8 cellular contexts compared by ENCODE assay signal in genomic region chr14:23286904-23287479, GRCh38. TPM values are rescaled to one million over a fixed set of nuclear protein-coding genes. Genes with fewer than 3 reads are reported as not detected.
DNase-seq lines count a peak whose midpoint lies in the region; ATAC-seq and TF ChIP-seq lines count a peak whose summit lies in the region.

No MANE protein-coding gene starts in this region.

- CTCF ChIA-PET in Panc1 (lab: Charles Lee), result interaction anchor here (1.5 kb wide), 1 partner anchor 8 kb away, joined by 8 read pairs; no protein-coding TSS in a partner anchor

- in situ Hi-C loops in Panc1 (cut with HindIII; ENCODE audit: low pct_unique_long_range_greater_than_20kb, low sequenced_read_pairs), result no loop called here

- no TSS peak for BruUV-seq in Panc1 (replicated peaks; lab: Mats Ljungman, UMichigan)

- H3K14ac ChIP-seq in trophoblast cell (ENCODE audit: low read length), result no peak overlapping the region

- no CpG with 5 or more reads among the region's 6 CpGs for WGBS in trophoblast cell (ENCODE audit: extremely low coverage, insufficient coverage, insufficient read length)

- peak overlapping the region; percentile 4 for H2BK5ac ChIP-seq in trophoblast cell (ENCODE audit: low read depth, low read length, poor library complexity)

- H3K27me3 ChIP-seq in DND-41 (ENCODE audit: insufficient read depth, low read length, poor library complexity) (no peaks in the 10 kb centered on the region), Panc1 (ENCODE audit: control insufficient read depth, insufficient read depth, low read length) (no peaks in the 10 kb centered on the region), trophoblast cell (ENCODE audit: insufficient read depth, low read length) (no peaks in the 10 kb centered on the region)

- H3K79me2 ChIP-seq in DND-41 (ENCODE audit: insufficient read depth, low read length) (peaks cover 23% of the 10 kb centered on the region), trophoblast cell (ENCODE audit: control insufficient read depth, insufficient read depth, low read length, poor library complexity) (peaks cover 7% of the 10 kb centered on the region)

- intact Hi-C loops in Panc1 (cut with micrococcal nuclease; ENCODE audit: unreplicated experiment), result no loop called here

- no peak overlapping the region for H2AK5ac ChIP-seq in trophoblast cell (ENCODE audit: low read length)

- H3K4ac ChIP-seq in trophoblast cell (ENCODE audit: low read depth, low read length), result peak overlapping the region; percentile 52

- no peaks in the 10 kb centered on the region for H4K20me1 ChIP-seq in DND-41 (ENCODE audit: insufficient read depth, low read length)

- H3K9ac ChIP-seq in DND-41 (ENCODE audit: low read depth, low read length) (peak overlapping the region; percentile 74), trophoblast cell (ENCODE audit: low read length) (no peak overlapping the region)

- DNase-seq in DND-41 (no peak), Panc1 (ENCODE audit: low read depth, low spot score) (no peak), epithelial cell of proximal tubule (ENCODE audit: low read depth) (no peak), trophoblast cell (peak in 1 of 2 donors; percentile 47), inferior parietal cortex (ENCODE audit: extremely low spot score) (no peak), NCI-H187 treated with DMSO at 0.1 percent for 48 hours (lab: John Stamatoyannopoulos, UW) (no peak)

- H3K79me1 ChIP-seq in trophoblast cell (ENCODE audit: low read length), result peaks cover 10% of the 10 kb centered on the region

- TF ChIP-seq CTCF in DND-41 (IDR thresholded peaks at IDR 0.05; ENCODE audit: borderline replicate concordance, extremely low read depth, low read length, poor library complexity, severe bottlenecking) (no peak), Panc1 (IDR thresholded peaks at IDR 0.05) (no peak), epithelial cell of proximal tubule (conservative IDR thresholded peaks at IDR 0.05; ENCODE audit: low read depth, low read length) (no peak)

- H3K4me3 ChIP-seq in DND-41 (ENCODE audit: low read depth in 1 of 2, low read length in 2 of 2) (peak overlapping the region; percentile 46 to 84), Panc1 (ENCODE audit: low read depth in 2 of 2, low read length in 2 of 2) (peak overlapping the region; percentile 90 to 92), epithelial cell of proximal tubule (ENCODE audit: low read depth, low read length) (peak overlapping the region; percentile 98), trophoblast cell (ENCODE audit: low read depth, low read length) (no peak overlapping the region)

- H3K9me3 ChIP-seq in DND-41 (ENCODE audit: insufficient read depth, low read length, severe bottlenecking), result no peaks in the 10 kb centered on the region
- H3K9me3 ChIP-seq in Panc1 (ENCODE audit: control insufficient read depth, insufficient read depth, low read depth, low read length), result no peaks in the 10 kb centered on the region
- no peaks in the 10 kb centered on the region for H3K9me3 ChIP-seq in trophoblast cell (ENCODE audit: insufficient read depth, low read depth, low read length)

- ATAC-seq in DND-41 (ENCODE audit: insufficient read depth, low read depth), result no peak
- no peak for ATAC-seq in Panc1
- no peak for ATAC-seq in HG03159 (IDR thresholded peaks at IDR 0.05; ENCODE audit: unreplicated experiment)
- ATAC-seq in GM19452 (IDR thresholded peaks at IDR 0.05; ENCODE audit: unreplicated experiment), result no peak

- no peak overlapping the region for H2BK12ac ChIP-seq in trophoblast cell (ENCODE audit: low read length)

- H3K18ac ChIP-seq in trophoblast cell (ENCODE audit: low read length), result no peak overlapping the region

- peak overlapping the region; percentile 65 for H4K91ac ChIP-seq in trophoblast cell (ENCODE audit: low read depth, low read length)

- H4K12ac ChIP-seq in trophoblast cell (ENCODE audit: low read depth, low read length), result peak overlapping the region; percentile 79

- H3K4me1 ChIP-seq in DND-41 (ENCODE audit: insufficient read depth, low read length), result peaks cover 24% of the 10 kb centered on the region
- peaks cover 7% of the 10 kb centered on the region for H3K4me1 ChIP-seq in Panc1 (ENCODE audit: control insufficient read depth, insufficient read depth, low read length)
- peaks cover 3 to 5% of the 10 kb centered on the region in 2 experiments for H3K4me1 ChIP-seq in trophoblast cell (ENCODE audit: control insufficient read depth in 1 of 2, insufficient read depth in 2 of 2, low read length in 2 of 2)

- H2BK120ac ChIP-seq in trophoblast cell (ENCODE audit: insufficient read depth, low read length, poor library complexity), result no peak overlapping the region

- H3K23ac ChIP-seq in trophoblast cell (ENCODE audit: low read length), result no peak overlapping the region

- H4K8ac ChIP-seq in trophoblast cell (ENCODE audit: low read depth, low read length), result no peak overlapping the region

- H2AFZ ChIP-seq in DND-41 (ENCODE audit: low read depth, low read length), result peak overlapping the region; percentile 90
- no peak overlapping the region for H2AFZ ChIP-seq in trophoblast cell (ENCODE audit: insufficient read depth, low read length, poor library complexity)

- peak overlapping the region; percentile 83 for H3K4me2 ChIP-seq in DND-41 (ENCODE audit: insufficient read depth, low read length)
- H3K4me2 ChIP-seq in trophoblast cell (ENCODE audit: low read length), result peak overlapping the region; percentile 80

- POLR2A ChIA-PET in Panc1 (lab: Charles Lee), result no interaction called here

- no peaks in the 10 kb centered on the region; the same call in 1 of the 2 replicates for H3K36me3 ChIP-seq in DND-41 (ENCODE audit: insufficient read depth, low read length)
- H3K36me3 ChIP-seq in Panc1 (ENCODE audit: control insufficient read depth, insufficient read depth, low read length), result peaks cover 3% of the 10 kb centered on the region; the same call in 1 of the 2 replicates
- no peaks in the 10 kb centered on the region for H3K36me3 ChIP-seq in trophoblast cell (ENCODE audit: control insufficient read depth in 1 of 2, insufficient read depth in 2 of 2, low read length in 2 of 2)

- H3K27ac ChIP-seq in DND-41 (ENCODE audit: low read length), result peak overlapping the region; percentile 87
- peak overlapping the region; percentile 92 for H3K27ac ChIP-seq in Panc1 (ENCODE audit: low read length)
- H3K27ac ChIP-seq in trophoblast cell (ENCODE audit: low read depth, low read length), result peak overlapping the region; percentile 95

RNA-seq across cellular contexts. Expression of gene HOMEZ, which starts 1.1 kb away (rescaled TPM):
- 7.6 TPM for total RNA-seq in Panc1 (2021; ENCODE audit: unreplicated experiment)
- polyA plus RNA-seq in Panc1 (2012; ENCODE audit: insufficient read length), result 10.8 TPM
- total RNA-seq in epithelial cell of proximal tubule, result 10.4 and 11.6 TPM in 2 replicates
- 15.2 and 16.7 TPM in 2 replicates for polyA plus RNA-seq in trophoblast cell (2013)

RNA-seq across cellular contexts. Expression of gene PPP1R3E, which starts 15.7 kb away (rescaled TPM):
- 8.8 TPM for total RNA-seq in Panc1 (2021; ENCODE audit: unreplicated experiment)
- polyA plus RNA-seq in Panc1 (2012; ENCODE audit: insufficient read length), result 2.8 TPM
- total RNA-seq in epithelial cell of proximal tubule, result 1.5 and 1.6 TPM in 2 replicates
- polyA plus RNA-seq in trophoblast cell (2013), result 3.7 and 3.8 TPM in 2 replicates

RNA-seq across cellular contexts. Expression of gene BCL2L2, which starts 19.6 kb away (rescaled TPM):
- total RNA-seq in Panc1 (2021; ENCODE audit: unreplicated experiment) (18.9 TPM), epithelial cell of proximal tubule (10.7 and 13.3 TPM in 2 replicates)
- 27.7 TPM for polyA plus RNA-seq in Panc1 (2012; ENCODE audit: insufficient read length)
- polyA plus RNA-seq in trophoblast cell (2013), result 11.3 and 11.5 TPM in 2 replicates

RNA-seq across cellular contexts. Expression of gene PABPN1, which starts 34.3 kb away (rescaled TPM):
- total RNA-seq in Panc1 (2021; ENCODE audit: unreplicated experiment), result 159 TPM
- polyA plus RNA-seq in Panc1 (2012; ENCODE audit: insufficient read length), result 138 TPM
- total RNA-seq in epithelial cell of proximal tubule, result 62.2 and 79.9 TPM in 2 replicates
- polyA plus RNA-seq in trophoblast cell (2013), result 159 and 161 TPM in 2 replicates

RNA-seq across cellular contexts. Expression of gene RNF212B, which starts 49.3 kb away (rescaled TPM):
- total RNA-seq in Panc1 (2021; ENCODE audit: unreplicated experiment), result not detected
- polyA plus RNA-seq in Panc1 (2012; ENCODE audit: insufficient read length), result not detected
- total RNA-seq in epithelial cell of proximal tubule, result not detected in 2 replicates
- polyA plus RNA-seq in trophoblast cell (2013), result 0.05 and 0.29 TPM in 2 replicates
